9 cellular contexts compared by ENCODE assay signal in genomic region chr1:222582099-222582774, GRCh38. TPM values are rescaled to one million over a fixed set of nuclear protein-coding genes. Genes with fewer than 3 reads are reported as not detected.
DNase-seq lines count a peak whose midpoint lies in the region; ATAC-seq and TF ChIP-seq lines count a peak whose summit lies in the region.
"Had no signal": no experiment of that assay in that cellular context is flagged by ENCODE, and none has a peak within 500 bp of the region (broad histone marks: within the 10 kb centered on the region; RNA-seq: fewer than 3 reads in every experiment).

No MANE protein-coding gene starts in this region.

- H3K4me3 Mint-ChIP-seq in CD14-positive monocyte (peak overlapping the region in 1 of 2 donors; percentile 95), endothelial cell (ENCODE audit: unreplicated experiment) (no peak overlapping the region), glutamatergic neuron (ENCODE audit: unreplicated experiment) (no peak overlapping the region)

- no peaks in the 10 kb centered on the region for H3K9me3 Mint-ChIP-seq in CD14-positive monocyte
- H3K9me3 Mint-ChIP-seq in endothelial cell (ENCODE audit: unreplicated experiment): no peaks in the 10 kb centered on the region
- H3K9me3 Mint-ChIP-seq in glutamatergic neuron (ENCODE audit: unreplicated experiment): peaks cover 2% of the 10 kb centered on the region

- no peaks in the 10 kb centered on the region for H3K27me3 Mint-ChIP-seq in CD14-positive monocyte (ENCODE audit: low read depth in 3 of 3)
- peaks cover 3% of the 10 kb centered on the region for H3K27me3 Mint-ChIP-seq in endothelial cell (ENCODE audit: unreplicated experiment)
- no peaks in the 10 kb centered on the region for H3K27me3 Mint-ChIP-seq in glutamatergic neuron (ENCODE audit: unreplicated experiment)

- H3K27ac Mint-ChIP-seq in CD14-positive monocyte: peak overlapping the region in 4 of 7 donors; percentile 86 to 94 (median 90)
- peak overlapping the region; percentile 4 for H3K27ac Mint-ChIP-seq in endothelial cell (ENCODE audit: unreplicated experiment)
- no peak overlapping the region for H3K27ac Mint-ChIP-seq in glutamatergic neuron (ENCODE audit: unreplicated experiment)

- no peak for TF ChIP-seq CTCF in CD14-positive monocyte (IDR thresholded peaks at IDR 0.05)
- no peak for TF ChIP-seq CTCF in endothelial cell (IDR thresholded peaks at IDR 0.05; ENCODE audit: unreplicated experiment)
- TF ChIP-seq CTCF in glutamatergic neuron (IDR thresholded peaks at IDR 0.05; ENCODE audit: partially characterized antibody, unreplicated experiment): no peak

- intact Hi-C loops in CD14-positive monocyte (cut with micrococcal nuclease): no loop called here

- DNase-seq in CD14-positive monocyte (ENCODE audit: low spot score) (no peak), endothelial cell (ENCODE audit: low spot score) (no peak), glutamatergic neuron (no peak), NCI-H82 treated with DMSO at 0.1 percent for 48 hours (lab: John Stamatoyannopoulos, UW; ENCODE audit: unreplicated experiment) (no peak), caudate nucleus (lab: John Stamatoyannopoulos, UW) (no peak)
- DNase-seq in activated CD4-positive, alpha-beta T cell treated with anti-CD3 and anti-CD28 coated beads, Interleukin-2, amount 50 U/mL, for 4 hours: no peak

- peaks cover 27% of the 10 kb centered on the region for H3K4me1 Mint-ChIP-seq in CD14-positive monocyte
- no peaks in the 10 kb centered on the region for H3K4me1 Mint-ChIP-seq in endothelial cell (ENCODE audit: unreplicated experiment)
- no peaks in the 10 kb centered on the region for H3K4me1 Mint-ChIP-seq in glutamatergic neuron (ENCODE audit: low read depth, unreplicated experiment)

- ATAC-seq in GM19395 (IDR thresholded peaks at IDR 0.05; ENCODE audit: unreplicated experiment) (peak; percentile 46), HG03439 (IDR thresholded peaks at IDR 0.05; ENCODE audit: unreplicated experiment) (peak; percentile 49)
- ATAC-seq: left lobe of liver had no signal

- H3K36me3 Mint-ChIP-seq in CD14-positive monocyte (peaks cover 33 to 36% of the 10 kb centered on the region in 2 donors), endothelial cell (ENCODE audit: low read depth, unreplicated experiment) (peaks cover 7% of the 10 kb centered on the region), glutamatergic neuron (ENCODE audit: unreplicated experiment) (no peaks in the 10 kb centered on the region)

- no peak overlapping the region for H3K27ac ChIP-seq in caudate nucleus (ENCODE audit: low read depth, low read length)

RNA-seq across cellular contexts. Expression of gene TAF1A, which starts 7.5 kb away (rescaled TPM):
- polyA plus RNA-seq in CD14-positive monocyte: 1 to 10 TPM; 1.3 to 2.5 TPM
- total RNA-seq in endothelial cell (ENCODE audit: unreplicated experiment) (6.6 TPM), glutamatergic neuron (ENCODE audit: unreplicated experiment) (10.4 TPM)

RNA-seq across cellular contexts. Expression of gene HHIPL2, which starts 34.3 kb away (rescaled TPM):
- not detected for polyA plus RNA-seq in CD14-positive monocyte
- total RNA-seq in endothelial cell (ENCODE audit: unreplicated experiment) (0.62 TPM), glutamatergic neuron (ENCODE audit: unreplicated experiment) (not detected)
- total RNA-seq: left lobe of liver had no signal

RNA-seq across cellular contexts. Expression of gene MIA3, which starts 35.7 kb away (rescaled TPM):
- 10 to 100 TPM; 19.8 to 37.1 TPM for polyA plus RNA-seq in CD14-positive monocyte
- total RNA-seq in endothelial cell (ENCODE audit: unreplicated experiment): 48.5 TPM
- 65.4 TPM for total RNA-seq in glutamatergic neuron (ENCODE audit: unreplicated experiment)
